In the genomic region with DNA sequence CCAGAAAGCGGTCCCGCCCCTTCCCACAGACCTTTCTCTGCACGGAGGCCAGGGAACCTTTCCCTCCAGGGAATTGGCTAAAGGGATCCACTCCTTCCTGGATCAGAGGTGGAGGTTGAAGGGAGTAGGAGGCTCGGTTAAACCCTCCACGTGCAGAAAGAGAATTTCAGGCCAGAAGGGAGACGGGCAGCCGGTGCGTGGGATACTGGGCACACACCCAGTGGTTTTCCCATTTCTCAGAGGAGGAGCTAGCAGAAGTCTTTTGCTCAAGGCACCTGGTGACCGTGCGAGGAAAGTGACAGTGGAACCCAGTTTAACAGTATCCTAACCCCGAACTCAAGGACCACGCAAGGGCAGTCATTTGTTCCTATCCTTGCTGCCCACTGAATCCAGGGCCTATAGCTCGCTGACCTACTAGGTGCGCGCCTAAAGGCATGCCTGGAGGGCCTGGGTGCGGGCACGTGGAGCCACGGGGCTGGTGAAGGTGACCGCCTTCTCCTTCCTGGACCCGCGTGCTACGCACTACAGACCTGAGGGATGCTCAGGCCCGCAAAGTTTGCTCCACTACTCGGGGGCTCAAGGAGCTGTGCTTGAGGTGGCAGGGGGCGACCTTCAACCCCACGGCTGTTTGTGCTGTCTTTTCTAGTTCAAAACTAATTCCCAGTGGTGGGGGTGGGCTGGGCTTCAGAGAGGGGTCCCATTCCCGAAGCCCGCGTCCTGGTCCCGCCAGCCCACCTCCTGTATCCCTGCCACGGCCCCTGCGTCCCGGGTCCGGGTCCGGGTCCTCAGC, we compare ENCODE assay signal across 9 cellular contexts. TPM values are rescaled to one million over a fixed set of nuclear protein-coding genes. Genes with fewer than 3 reads are reported as not detected.
A peak's percentile ranks its signal among the peaks of the same experiment; 100 is the strongest.
DNase-seq lines count a peak whose midpoint lies in the region; ATAC-seq and TF ChIP-seq lines count a peak whose summit lies in the region.
"Had no signal": no experiment of that assay in that cellular context is flagged by ENCODE, and none has a peak within 500 bp of the region (broad histone marks: within the 10 kb centered on the region; RNA-seq: fewer than 3 reads in every experiment).

No MANE protein-coding gene starts in this region.

- peaks cover 46% of the 10 kb centered on the region for H3K79me2 ChIP-seq in OCI-LY7 (ENCODE audit: insufficient read depth, low read depth, low read length)

- DNase-seq in G401 (ENCODE audit: low spot score): peak; percentile 34
- DNase-seq in OCI-LY7 (ENCODE audit: low spot score): no peak
- no peak for DNase-seq in sciatic nerve (ENCODE audit: low spot score)
- DNase-seq in glomerular visceral epithelial cell (ENCODE audit: extremely low spot score): no peak
- DNase-seq: NCI-H1694 treated with DMSO at 0.1 percent for 48 hours had no signal

- WGBS in gastroesophageal sphincter (ENCODE audit: low coverage in 1 of 2), 2 donors: 80% methylated on average over 1 of the region's 35 CpGs; no CpG with 5 or more reads in 1 of the 2 donors

- no peak for TF ChIP-seq POLR2A in gastroesophageal sphincter (IDR thresholded peaks at IDR 0.05)

- peak overlapping the region; percentile 66 for H2AFZ ChIP-seq in OCI-LY7 (ENCODE audit: low read length)

- BruUV-seq in OCI-LY7 (replicated peaks; lab: Mats Ljungman, UMichigan): no TSS peak

- POLR2A ChIA-PET in OCI-LY7 (lab: Charles Lee): interaction anchor here (0.6 to 8.2 kb wide), 5 partner anchors 10 to 41 kb away, joined by 3 to 98 read pairs (median 4); no protein-coding TSS in a partner anchor

- no peaks in the 10 kb centered on the region for H4K20me1 ChIP-seq in OCI-LY7 (ENCODE audit: insufficient read depth, low read length)

- H3K27ac ChIP-seq in OCI-LY7 (ENCODE audit: low read depth, low read length, poor library complexity, severe bottlenecking): peak overlapping the region; percentile 57
- no peak overlapping the region for H3K27ac ChIP-seq in gastroesophageal sphincter

- ATAC-seq in gastroesophageal sphincter (peak; percentile 10), sciatic nerve (peak; percentile 33), esophagus mucosa (no peak), HG03342 (IDR thresholded peaks at IDR 0.05; ENCODE audit: unreplicated experiment) (no peak)
- ATAC-seq: left colon had no signal

- intact Hi-C loops in OCI-LY7 (cut with micrococcal nuclease; ENCODE audit: unreplicated experiment) (loop anchor here (2.0 to 5.0 kb wide), 3 partner anchors 77 to 368 kb away; no protein-coding TSS in a partner anchor), sciatic nerve (cut with DNase I) (no loop called here)

- TF ChIP-seq CTCF in OCI-LY7 (conservative IDR thresholded peaks at IDR 0.05; ENCODE audit: low read length): no peak
- TF ChIP-seq CTCF in gastroesophageal sphincter (IDR thresholded peaks at IDR 0.05): no peak

- H3K27me3 ChIP-seq in gastroesophageal sphincter: peaks cover 38% of the 10 kb centered on the region

- H3K4me3 ChIP-seq in OCI-LY7 (ENCODE audit: low read depth, low read length, poor library complexity, severe bottlenecking): peak overlapping the region; percentile 75
- H3K4me3 ChIP-seq in gastroesophageal sphincter: peak overlapping the region in 1 of 2 donors; percentile 53

- peaks cover 18% of the 10 kb centered on the region for H3K36me3 ChIP-seq in OCI-LY7 (ENCODE audit: insufficient read depth, low read length)
- H3K36me3 ChIP-seq in gastroesophageal sphincter: no peaks in the 10 kb centered on the region

- CTCF ChIA-PET in OCI-LY7 (lab: Charles Lee; ENCODE audit: unreplicated experiment): interaction anchor here (0.6 kb wide), 1 partner anchor 127 kb away, joined by 6 read pairs; no protein-coding TSS in a partner anchor

- H3K4me2 ChIP-seq in OCI-LY7 (ENCODE audit: low read length): peak overlapping the region; percentile 88

- no peaks in the 10 kb centered on the region for H3K9me2 ChIP-seq in OCI-LY7 (ENCODE audit: insufficient read depth, low read length)

- no peak for TF ChIP-seq EP300 in gastroesophageal sphincter (IDR thresholded peaks at IDR 0.05)

- in situ Hi-C loops in G401 (cut with HindIII; ENCODE audit: low sequenced_read_pairs): no loop called here

- peaks cover 48% of the 10 kb centered on the region for H3K4me1 ChIP-seq in OCI-LY7 (ENCODE audit: insufficient read depth, low read length, poor library complexity, severe bottlenecking)
- H3K4me1 ChIP-seq in gastroesophageal sphincter: peaks cover 0 to 10% (median 5%) of the 10 kb centered on the region in 3 donors

- H3K9me3 ChIP-seq in OCI-LY7 (ENCODE audit: low read length) (no peaks in the 10 kb centered on the region), gastroesophageal sphincter (no peaks in the 10 kb centered on the region)

RNA-seq across cellular contexts. Expression of a gene that starts 0.6 kb away (rescaled TPM):
- total RNA-seq in G401 (2014; rRNA removed; shearing (Covaris generic)): 0.58 TPM in 1 of 2 replicates, not detected in the other
- total RNA-seq in OCI-LY7 (2014; rRNA removed; shearing (Covaris generic)): 74.1 and 102 TPM in 2 replicates
- total RNA-seq in OCI-LY7 (2022) (106 and 127 TPM in 2 replicates), gastroesophageal sphincter (1 to 10 TPM; 1.6 to 6.1 (median 3.6) TPM), sciatic nerve (7.6 TPM), esophagus mucosa (0.24 TPM)

Comparison
In these comparisons a context has a peak if more than half of its experiments do, and no peak if none do; other contexts are left out.
1. ATAC-seq: peak in gastroesophageal sphincter (single experiment) and sciatic nerve (single experiment); none in esophagus mucosa (single experiment) and HG03342 (single experiment).